In genomic region chr2:91975130-91975491, GRCh38 we compare ENCODE assay signal across 7 cellular contexts.
"Had no signal": no experiment of that assay in that cellular context is flagged by ENCODE, and none has a peak within 500 bp of the region (broad histone marks: within the 10 kb centered on the region; RNA-seq: fewer than 3 reads in every experiment).

No MANE protein-coding gene starts in this region.

- H3K9me3 ChIP-seq: HAP-1 had no signal

- H3K27ac Mint-ChIP-seq: GM23338, H9, HFFc6 had no signal

- ATAC-seq: GM23338, HCT116 had no signal

- H3K36me3 ChIP-seq: HAP-1 had no signal

- H3K4me1 Mint-ChIP-seq: GM23338, H9 had no signal

- H3K4me2 ChIP-seq: GM23338 had no signal

- DNase-seq: GM23248, GOT3, H9, HFFc6 had no signal

- H3K27ac ChIP-seq: GM23248 had no signal

- H3K4me3 ChIP-seq: GM23248, GM23338, HAP-1 had no signal

- H2AFZ ChIP-seq: GM23248, GM23338 had no signal

- H3K9me3 Mint-ChIP-seq: HFFc6 had no signal

- H3K4me1 ChIP-seq: HAP-1 had no signal

- H3K4me3 Mint-ChIP-seq: GM23338, H9, HFFc6 had no signal
